19 cellular contexts compared by ENCODE assay signal in genomic region chr20:32906200-32906599, GRCh38. TPM values are rescaled to one million over a fixed set of nuclear protein-coding genes. Genes with fewer than 3 reads are reported as not detected.
DNase-seq lines count a peak whose midpoint lies in the region; ATAC-seq, FAIRE-seq and TF ChIP-seq lines count a peak whose summit lies in the region.
"Had no signal": no experiment of that assay in that cellular context is flagged by ENCODE, and none has a peak within 500 bp of the region (broad histone marks: within the 10 kb centered on the region; RNA-seq: fewer than 3 reads in every experiment).

No MANE protein-coding gene starts in this region.

- intact Hi-C loops in HepG2 (cut with micrococcal nuclease; ENCODE audit: unreplicated experiment), result no loop called here
- intact Hi-C loops in right lobe of liver (cut with DNase I), result loop anchor here in 1 of 2 donors (10.0 kb wide), 1 partner anchor 309 kb away; the partner anchor contains the start of gene BPIFA3
- intact Hi-C loops in kidney (cut with DNase I), result loop anchor here (10.0 kb wide), 1 partner anchor 389 kb away; no protein-coding TSS in a partner anchor

- no TSS peak for BruUV-seq in HepG2 (replicated peaks; lab: Mats Ljungman, UMichigan)

- no peak for TF ChIP-seq CTCF in HepG2 (CRISPR knock-in tag; IDR thresholded peaks at IDR 0.05)
- no peak for TF ChIP-seq CTCF in right lobe of liver (IDR thresholded peaks at IDR 0.05)
- TF ChIP-seq CTCF in NB4 (IDR thresholded peaks at IDR 0.05; ENCODE audit: low read depth, low read length), result no peak
- TF ChIP-seq CTCF in kidney (IDR thresholded peaks at IDR 0.05; ENCODE audit: borderline replicate concordance, extremely low read depth, insufficient read depth), result no peak

- H3K27ac ChIP-seq in HepG2 (ENCODE audit: extremely low read length, insufficient read depth, low read length) (no peak overlapping the region), right lobe of liver (no peak overlapping the region), kidney (ENCODE audit: low read depth in 2 of 2, low read length in 2 of 2) (no peak overlapping the region)

- H3K79me2 ChIP-seq in HepG2 (ENCODE audit: insufficient read depth, low read length), result no peaks in the 10 kb centered on the region

- H3K4me2 ChIP-seq in HepG2 (ENCODE audit: low read depth, low read length), result no peak overlapping the region

- FAIRE-seq in HepG2 (lab: Jason Lieb, UNC) (no peak), kidney (lab: Jason Lieb, UNC) (no peak)
- FAIRE-seq: GM18507, GM19239 had no signal

- in situ Hi-C loops in HepG2 (cut with HindIII; ENCODE audit: extremely low pct_ligation_motif_present, low pct_unique_long_range_greater_than_20kb), result loop anchor here (10.0 kb wide), 1 partner anchor 309 kb away; the partner anchor contains the start of gene BPIFA3

- no peak overlapping the region for H2AFZ ChIP-seq in HepG2 (ENCODE audit: low read length)

- H3K27me3 ChIP-seq in HepG2 (ENCODE audit: control insufficient read depth in 1 of 2, insufficient read depth in 2 of 2, low read length in 2 of 2) (peaks cover 16 to 54% of the 10 kb centered on the region in 2 experiments), right lobe of liver (no peaks in the 10 kb centered on the region)
- H3K27me3 ChIP-seq: BE2C had no signal

- DNase-seq in HepG2 (ENCODE audit: low spot score), result no peak
- no peak for DNase-seq in right lobe of liver
- peak; percentile 26 for DNase-seq in NB4 (ENCODE audit: low read depth)
- peak; percentile 51 for DNase-seq in kidney
- no peak for DNase-seq in NK-92 treated with Interleukin-12 subunit alpha and Interleukin-12 subunit beta, amount 100 ng/mL, for 24 hours (lab: John Stamatoyannopoulos, UW)
- DNase-seq: BE2C, DMS153, HCEC 1CT, NCI-H1048, NCI-H1694, NCI-H446, NCI-H774 had no signal

- no peaks in the 10 kb centered on the region for H4K20me1 ChIP-seq in HepG2 (ENCODE audit: insufficient read depth, low read length)

- POLR2A ChIA-PET in HepG2 (lab: Yijun Ruan, JAX), result no interaction called here

- no peaks in the 10 kb centered on the region for H3K9me3 ChIP-seq in HepG2 (ENCODE audit: low read length)
- H3K9me3 ChIP-seq in right lobe of liver, result no peaks in the 10 kb centered on the region
- no peaks in the 10 kb centered on the region for H3K9me3 ChIP-seq in kidney (ENCODE audit: control insufficient read depth in 1 of 2, low read length in 2 of 2)
- H3K9me3 ChIP-seq: BE2C had no signal

- TF ChIP-seq POLR2A in HepG2 (IDR thresholded peaks at IDR 0.05; ENCODE audit: insufficient read depth in 1 of 2, low read depth in 2 of 2, low read length in 2 of 2), result no peak
- no peak for TF ChIP-seq POLR2A in right lobe of liver (IDR thresholded peaks at IDR 0.05)
- no peak for TF ChIP-seq POLR2A in NB4 (IDR thresholded peaks at IDR 0.05; ENCODE audit: extremely low read depth, insufficient read length)

- 8% methylated on average over 4 of the region's 4 CpGs for WGBS in HepG2 (ENCODE audit: low lambda C conversion rate)
- 37% methylated on average over 2 of the region's 4 CpGs for WGBS in right lobe of liver (ENCODE audit: insufficient coverage, low coverage, low lambda C conversion rate, missing lambda C conversion rate)

- ATAC-seq in HepG2 (no peak), right lobe of liver (no peak), HG03097 (IDR thresholded peaks at IDR 0.05; ENCODE audit: low FRiP score, unreplicated experiment) (no peak)
- ATAC-seq in activated CD4-positive, CD25-positive, alpha-beta regulatory T cell treated with anti-CD3 and anti-CD28 coated beads, Interleukin-2, amount 50 U/mL, for 24 hours, result no peak

- TF ChIP-seq EP300 in HepG2 (IDR thresholded peaks at IDR 0.05; ENCODE audit: low read depth in 2 of 2, low read length in 2 of 2) (no peak), HepG2 (CRISPR knock-in tag; IDR thresholded peaks at IDR 0.05; ENCODE audit: borderline replicate concordance) (no peak)

- no peak overlapping the region for H3K4me3 ChIP-seq in HepG2 (replicated peaks in 1 of 3; ENCODE audit: insufficient read depth in 1 of 3, low read depth in 2 of 3, low read length in 3 of 3)
- H3K4me3 ChIP-seq in right lobe of liver, result no peak overlapping the region
- no peak overlapping the region for H3K4me3 ChIP-seq in NB4 (ENCODE audit: low read depth, low read length)
- H3K4me3 ChIP-seq in kidney (ENCODE audit: low read length in 2 of 2), result no peak overlapping the region

- H3K36me3 ChIP-seq in HepG2 (replicated peaks in 1 of 2; ENCODE audit: control insufficient read depth in 1 of 2, insufficient read depth in 2 of 2, low read length in 2 of 2) (no peaks in the 10 kb centered on the region), right lobe of liver (no peaks in the 10 kb centered on the region), kidney (ENCODE audit: control insufficient read depth in 1 of 2, insufficient read depth in 2 of 2, low read length in 2 of 2) (no peaks in the 10 kb centered on the region)
- H3K36me3 ChIP-seq: BE2C had no signal

- no peak for TF ChIP-seq RAD21 in HepG2 (CRISPR knock-in tag; IDR thresholded peaks at IDR 0.05)

- H3K4me1 ChIP-seq in HepG2 (ENCODE audit: insufficient read depth, low read length) (peaks cover 4% of the 10 kb centered on the region), right lobe of liver (no peaks in the 10 kb centered on the region), kidney (ENCODE audit: control insufficient read depth in 1 of 2, insufficient read depth in 1 of 2, low read depth in 1 of 2, low read length in 2 of 2) (no peaks in the 10 kb centered on the region)
- H3K4me1 ChIP-seq: BE2C had no signal

- CTCF ChIA-PET in HepG2 (lab: Yijun Ruan, JAX; ENCODE audit: low intra/inter-chr PET ratio, low total read pairs), result interaction anchor here (1.2 kb wide), 1 partner anchor 190 kb away, joined by 4 read pairs; no protein-coding TSS in a partner anchor

- H3K9ac ChIP-seq in HepG2 (ENCODE audit: insufficient read depth, low read depth, low read length) (no peak overlapping the region), kidney (ENCODE audit: low read length in 2 of 2) (no peak overlapping the region)

TF ChIP-seq in HepG2, 621 proteins besides CTCF, POLR2A, EP300 and RAD21:
- no peak for TF ChIP-seq ZNF33A (CRISPR knock-in tag; IDR thresholded peaks at IDR 0.05; ENCODE audit: borderline replicate concordance)
- peak; percentile 74 for TF ChIP-seq ZNF263 (CRISPR knock-in tag; IDR thresholded peaks at IDR 0.05)
TF ChIP-seq in HepG2: peak in this region for 1.

RNA-seq across cellular contexts. Expression of gene EFCAB8, which starts 47.5 kb away (rescaled TPM):
- 0.22 TPM in 1 of 2 replicates, not detected in the other for total RNA-seq in HepG2 (2016; rRNA removed; fragmentation: Illumina TruSeq; extraction: Trizol)
- total RNA-seq in HepG2 (2016; cell fraction: cytosol; rRNA removed; fragmentation: Illumina TruSeq; extraction: Trizol; ENCODE audit: low read depth), result 0.10 TPM in 1 of 2 replicates, not detected in the other
- total RNA-seq in HepG2 (2016; cell fraction: insoluble cytoplasmic fraction; rRNA removed; fragmentation: Illumina TruSeq; extraction: Trizol), result not detected in 2 replicates
- not detected in 2 replicates for total RNA-seq in HepG2 (2016; cell fraction: membrane; rRNA removed; fragmentation: Illumina TruSeq; extraction: Trizol)
- 0.72 TPM in 1 of 2 replicates, not detected in the other for total RNA-seq in HepG2 (2016; cell fraction: nucleus; rRNA removed; fragmentation: Illumina TruSeq; extraction: Trizol)
- polyA plus RNA-seq in HepG2 (2011; rRNA removed), result 0.15 TPM in 1 of 2 replicates, not detected in the other
- polyA plus RNA-seq in HepG2 (2011; cell fraction: cytosol; rRNA removed), result not detected in 2 replicates
- polyA plus RNA-seq in HepG2 (2011; cell fraction: nucleus; rRNA removed), result 0.31 and 1.2 TPM in 2 replicates
- not detected in 2 replicates for polyA plus RNA-seq in HepG2 (2012)
- polyA plus RNA-seq in HepG2 (2016; cell fraction: cytosol; fragmentation: Illumina TruSeq; extraction: Trizol; ENCODE audit: low read depth), result not detected in 2 replicates
- polyA plus RNA-seq in HepG2 (2016; cell fraction: insoluble cytoplasmic fraction; fragmentation: Illumina TruSeq; extraction: Trizol; ENCODE audit: low read depth), result not detected in 2 replicates
- polyA plus RNA-seq in HepG2 (2016; cell fraction: membrane; fragmentation: Illumina TruSeq; extraction: Trizol; ENCODE audit: low read depth), result not detected in 2 replicates
- 0.62 and 0.75 TPM in 2 replicates for polyA plus RNA-seq in HepG2 (2016; cell fraction: nucleus; fragmentation: Illumina TruSeq; extraction: Trizol; ENCODE audit: insufficient read depth, low read depth)
- not detected in 2 replicates for polyA minus RNA-seq in HepG2 (2011; rRNA and poly(A)+ RNA removed; ENCODE audit: low replicate concordance)
- polyA minus RNA-seq in HepG2 (2011; cell fraction: cytosol; rRNA and poly(A)+ RNA removed), result not detected in 2 replicates
- polyA minus RNA-seq in HepG2 (2011; cell fraction: nucleus; rRNA and poly(A)+ RNA removed), result not detected in 2 replicates
- under 1 TPM in 4 of 6 experiments, not detected in 2; 0.17 to 0.22 (median 0.20) TPM for total RNA-seq in right lobe of liver
- 0.13 TPM for total RNA-seq in kidney
- polyA plus RNA-seq in kidney (ENCODE audit: insufficient read depth, low read depth, low replicate concordance), result not detected
- total RNA-seq: HT1080, OCI-LY7 had no signal
- polyA plus RNA-seq: AG04450 had no signal

Comparison
In these comparisons a context has a peak if more than half of its experiments do, and no peak if none do; other contexts are left out.
1. DNase-seq: peak in NB4 (single experiment) and kidney (single experiment); none in HepG2 (single experiment), right lobe of liver (0 of 3) and NK-92 treated with Interleukin-12 subunit alpha and Interleukin-12 subunit beta, amount 100 ng/mL, for 24 hours (single experiment).